In the genomic region with DNA sequence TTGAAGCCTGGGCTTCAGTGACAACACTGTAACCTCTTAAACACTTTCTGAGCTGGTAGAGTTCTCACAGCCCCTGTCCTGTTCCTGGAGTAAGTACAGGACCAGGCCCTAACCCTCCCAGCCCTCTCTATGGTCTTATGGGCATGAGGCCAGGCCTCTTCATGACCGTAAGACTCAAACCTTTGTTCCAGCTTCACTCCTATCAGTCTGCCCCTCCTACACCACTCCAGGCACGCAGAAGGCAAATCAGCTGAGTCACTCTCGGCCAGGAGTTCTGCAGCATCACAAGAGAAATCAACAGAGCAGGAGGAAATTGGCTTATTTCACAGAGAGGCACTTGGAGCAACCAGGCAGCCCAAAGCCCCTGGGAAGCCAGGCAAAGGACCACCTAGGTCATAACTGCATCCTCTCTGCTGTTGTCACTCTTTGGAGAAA, we compare ENCODE assay signal across 8 cellular contexts. TPM values are rescaled to one million over a fixed set of nuclear protein-coding genes. Genes with fewer than 3 reads are reported as not detected.
DNase-seq lines count a peak whose midpoint lies in the region; ATAC-seq, FAIRE-seq and TF ChIP-seq lines count a peak whose summit lies in the region.

No MANE protein-coding gene starts in this region.

- no peak for FAIRE-seq in pancreas (lab: Jason Lieb, UNC)

- peak; percentile 8 for DNase-seq in GDM1 (lab: John Stamatoyannopoulos, UW)
- DNase-seq in NCI-H2227 treated with DMSO at 0.1 percent for 48 hours (lab: John Stamatoyannopoulos, UW), result peak; percentile 51
- peak in 3 of 6 donors; percentile 27 to 34 (median 34) for DNase-seq in pancreas
- DNase-seq in D341Med (ENCODE audit: low spot score), result no peak
- no peak for DNase-seq in T-helper 2 cell treated with Interferon-gamma antibody and Interleukin-4, amounts not matched to agents 5 μg/mL and 100 μg/mL, for 36 hours (ENCODE audit: low spot score)

- 2 to 7% methylated on average over 3 of the region's 3 CpGs for WGBS in pancreas, 2 donors

- intact Hi-C loops in pancreas (cut with DNase I), result no loop called here

- no peaks in the 10 kb centered on the region for H3K4me1 Mint-ChIP-seq in T-helper 2 cell treated with Interferon-gamma antibody and Interleukin-4, amounts not matched to agents 5 μg/mL and 100 μg/mL, for 36 hours (ENCODE audit: low read depth)

- no peaks in the 10 kb centered on the region for H3K9me3 Mint-ChIP-seq in T-helper 2 cell treated with Interferon-gamma antibody and Interleukin-4, amounts not matched to agents 5 μg/mL and 100 μg/mL, for 36 hours

- H3K36me3 Mint-ChIP-seq in T-helper 2 cell treated with Interferon-gamma antibody and Interleukin-4, amounts not matched to agents 5 μg/mL and 100 μg/mL, for 36 hours (ENCODE audit: low read depth), result no peaks in the 10 kb centered on the region

- no peaks in the 10 kb centered on the region for H3K27me3 ChIP-seq in pancreas

- peaks cover 8% of the 10 kb centered on the region for H3K27me3 Mint-ChIP-seq in T-helper 2 cell treated with Interferon-gamma antibody and Interleukin-4, amounts not matched to agents 5 μg/mL and 100 μg/mL, for 36 hours (ENCODE audit: low read depth)

- no peak overlapping the region for H3K27ac Mint-ChIP-seq in T-helper 2 cell treated with Interferon-gamma antibody and Interleukin-4, amounts not matched to agents 5 μg/mL and 100 μg/mL, for 36 hours

- peak overlapping the region; percentile 51 for H3K27ac ChIP-seq in cingulate gyrus (ENCODE audit: low read depth, low read length)
- H3K27ac ChIP-seq in pancreas, result no peak overlapping the region

- ATAC-seq in pancreas, result peak; percentile 87 to 94 (median 88)
- ATAC-seq in HG02678 (IDR thresholded peaks at IDR 0.05; ENCODE audit: unreplicated experiment), result no peak
- no peak for ATAC-seq in HG02852 (IDR thresholded peaks at IDR 0.05; ENCODE audit: unreplicated experiment)

- no peaks in the 10 kb centered on the region for H3K9me3 ChIP-seq in pancreas

- peaks cover 0 to 4% (median 0%) of the 10 kb centered on the region in 3 donors for H3K4me1 ChIP-seq in pancreas

- no peaks in the 10 kb centered on the region for H3K36me3 ChIP-seq in pancreas

- no peak overlapping the region for H3K4me3 ChIP-seq in pancreas

- H3K4me3 Mint-ChIP-seq in T-helper 2 cell treated with Interferon-gamma antibody and Interleukin-4, amounts not matched to agents 5 μg/mL and 100 μg/mL, for 36 hours, result no peak overlapping the region

- TF ChIP-seq CTCF in pancreas (IDR thresholded peaks at IDR 0.05), result no peak

RNA-seq across cellular contexts. Expression of a gene that starts 25.3 kb away (rescaled TPM):
- total RNA-seq in pancreas, result 10 to 100 TPM; 14.7 to 32.6 (median 20.4) TPM
- polyA plus RNA-seq in pancreas, result 10 to 100 TPM in 1 of 2 donors, 1 to 10 TPM in 1; 9.8 to 12.2 TPM

Comparison
In these comparisons a context has a peak if more than half of its experiments do, and no peak if none do; other contexts are left out.
1. DNase-seq: peak in GDM1 (single experiment) and NCI-H2227 treated with DMSO at 0.1 percent for 48 hours (single experiment); none in D341Med (single experiment) and T-helper 2 cell treated with Interferon-gamma antibody and Interleukin-4, amounts not matched to agents 5 μg/mL and 100 μg/mL, for 36 hours (single experiment).
2. ATAC-seq: peak in pancreas (4 of 4); none in HG02678 (single experiment) and HG02852 (single experiment).